Comparison of ENCODE assay signal across 10 cellular contexts in the genomic region with DNA sequence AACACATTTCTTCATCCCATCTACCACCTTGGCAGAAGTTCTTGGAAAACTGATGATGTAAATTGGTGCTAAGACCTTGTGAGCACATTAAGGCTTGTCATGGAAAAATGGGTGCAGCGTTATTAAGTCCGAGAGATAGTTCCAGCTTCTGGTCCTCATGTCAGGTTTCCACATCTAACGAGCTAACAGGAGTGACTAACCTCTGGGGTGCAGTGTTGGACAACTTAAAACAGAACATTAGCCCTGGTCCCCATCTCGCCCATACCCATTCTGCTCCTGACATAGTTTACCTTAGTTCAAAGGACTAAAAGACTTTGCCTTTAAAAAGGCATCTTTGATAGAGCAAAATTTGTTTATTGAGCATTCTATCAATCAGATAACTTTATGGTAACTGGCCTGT.
DNase-seq lines count a peak whose midpoint lies in the region; ATAC-seq, FAIRE-seq and TF ChIP-seq lines count a peak whose summit lies in the region.
"Had no signal": no experiment of that assay in that cellular context is flagged by ENCODE, and none has a peak within 500 bp of the region (broad histone marks: within the 10 kb centered on the region; RNA-seq: fewer than 3 reads in every experiment).

No MANE protein-coding gene starts in this region.

- ATAC-seq in A549 = peak; percentile 75 to 87; a peak in 5 of 6 replicates

- POLR2A ChIA-PET in A549 (lab: Yijun Ruan, JAX) = interaction anchor here (1.1 kb wide), 1 partner anchor 142 kb away, joined by 4 read pairs; a partner anchor contains a TSS
- POLR2A ChIA-PET in CD8-positive, alpha-beta memory T cell (lab: Charles Lee) = no interaction called here

- CTCF ChIA-PET in A549 (lab: Yijun Ruan, JAX) = interaction anchor here (0.6 to 2.9 kb wide), 10 partner anchors 9 to 1458 kb away, joined by 3 to 21 read pairs (median 4); no protein-coding TSS in a partner anchor
- CTCF ChIA-PET in CD8-positive, alpha-beta memory T cell (lab: Charles Lee) = interaction anchor here (1.0 to 1.5 kb wide), 3 partner anchors 10 to 141 kb away, joined by 4 read pairs; a partner anchor contains a TSS

- H3K36me3 ChIP-seq in GM06990 (ENCODE audit: control insufficient read depth, insufficient read depth, low read length) = no peaks in the 10 kb centered on the region
- H3K36me3 ChIP-seq in CD8-positive, alpha-beta memory T cell (ENCODE audit: insufficient read depth, low read length) = no peaks in the 10 kb centered on the region

- TF ChIP-seq RAD21 in A549 (conservative IDR thresholded peaks at IDR 0.05 in 1 of 2, IDR thresholded peaks at IDR 0.05 in 1 of 2) = peak; percentile 41 to 47; a peak in 4 of 5 replicates

- TF ChIP-seq POLR2A in A549 (IDR thresholded peaks at IDR 0.05; ENCODE audit: low read length) = no peak
- no peak for TF ChIP-seq POLR2A in lower leg skin (IDR thresholded peaks at IDR 0.05)

- no peaks in the 10 kb centered on the region for H3K9me3 ChIP-seq in A549
- no peaks in the 10 kb centered on the region for H3K9me3 ChIP-seq in CD8-positive, alpha-beta memory T cell (ENCODE audit: low read length)

- peaks cover 7 to 28% of the 10 kb centered on the region in 2 donors for H3K27me3 Mint-ChIP-seq in CD8-positive, alpha-beta memory T cell

- TF ChIP-seq CTCF in A549 (IDR thresholded peaks at IDR 0.05) (peak; percentile 40), GM06990 (IDR thresholded peaks at IDR 0.05; ENCODE audit: insufficient read depth, low read length, poor library complexity, severe bottlenecking) (peak; percentile 8), fibroblast of the aortic adventitia (IDR thresholded peaks at IDR 0.05; ENCODE audit: insufficient read depth, low read length) (peak; percentile 26), lower leg skin (IDR thresholded peaks at IDR 0.05) (no peak)

- intact Hi-C loops in lower leg skin (cut with DNase I; ENCODE audit: low total_unique reads) = loop anchor here (5.0 to 10.0 kb wide), 2 partner anchors 270 to 1792 kb away; no protein-coding TSS in a partner anchor

- DNase-seq in A549 (ENCODE audit: low read depth in 1 of 2, low spot score in 1 of 2) (peak in 1 of 2 experiments; percentile 52), GM06990 (ENCODE audit: extremely low read depth, insufficient read length) (no peak), OCI-M1 (lab: John Stamatoyannopoulos, UW) (peak; percentile 77), fibroblast of the aortic adventitia (ENCODE audit: low read depth) (peak; percentile 52), lower leg skin (ENCODE audit: low spot score in 2 of 2) (no peak), GOT3 (lab: John Stamatoyannopoulos, UW) (no peak)
- DNase-seq in activated CD4-positive, CD25-positive, alpha-beta regulatory T cell treated with anti-CD3 and anti-CD28 coated beads, Interleukin-2, amount 50 U/mL, for 72 hours = no peak
- DNase-seq in CD8-positive, alpha-beta memory T cell = no peak
- DNase-seq: activated CD4-positive, alpha-beta T cell treated with anti-CD3 and anti-CD28 coated beads, Interleukin-2, amount 10 ng/mL, durations not matched to agents 7 days and 5 days; stimulated activated CD4-positive, alpha-beta T cell treated with anti-CD3 and anti-CD28 coated beads, Interleukin-1b, Interleukin-23, amount 100 ng/mL, for 48 hours had no signal

- WGBS in A549 (ENCODE audit: missing lambda C conversion rate) = 11% methylated on average over 4 of the region's 4 CpGs
- WGBS in lower leg skin, 2 donors = 44 to 50% methylated on average over 4 of the region's 4 CpGs

- peaks cover 0 to 3% (median 0%) of the 10 kb centered on the region in 3 donors for H3K4me1 Mint-ChIP-seq in CD8-positive, alpha-beta memory T cell
- H3K4me1 Mint-ChIP-seq: activated CD4-positive, alpha-beta T cell treated with anti-CD3 and anti-CD28 coated beads, Interleukin-2, amount 10 ng/mL, durations not matched to agents 7 days and 5 days had no signal

- no peak for TF ChIP-seq EP300 in A549 (IDR thresholded peaks at IDR 0.05)

- no peak overlapping the region for H3K4me3 Mint-ChIP-seq in CD8-positive, alpha-beta memory T cell
- H3K4me3 Mint-ChIP-seq: activated CD4-positive, alpha-beta T cell treated with anti-CD3 and anti-CD28 coated beads, Interleukin-2, amount 10 ng/mL, durations not matched to agents 7 days and 5 days had no signal

- no peak overlapping the region for H3K27ac Mint-ChIP-seq in CD8-positive, alpha-beta memory T cell
- H3K27ac Mint-ChIP-seq: activated CD4-positive, alpha-beta T cell treated with anti-CD3 and anti-CD28 coated beads, Interleukin-2, amount 10 ng/mL, durations not matched to agents 7 days and 5 days had no signal

- no peaks in the 10 kb centered on the region for H3K36me3 Mint-ChIP-seq in CD8-positive, alpha-beta memory T cell

- no peak for FAIRE-seq in A549 (lab: Jason Lieb, UNC)

- H3K4me3 ChIP-seq in A549 (no peak overlapping the region), GM06990 (replicated peaks; ENCODE audit: low read depth, low read length) (no peak overlapping the region), fibroblast of the aortic adventitia (ENCODE audit: low read depth, low read length) (no peak overlapping the region), lower leg skin (ENCODE audit: low read depth, poor library complexity, severe bottlenecking) (no peak overlapping the region)
- no peak overlapping the region for H3K4me3 ChIP-seq in CD8-positive, alpha-beta memory T cell (ENCODE audit: low read length)

- H3K9me3 Mint-ChIP-seq in CD8-positive, alpha-beta memory T cell = no peaks in the 10 kb centered on the region
- H3K9me3 Mint-ChIP-seq: activated CD4-positive, alpha-beta T cell treated with anti-CD3 and anti-CD28 coated beads, Interleukin-2, amount 10 ng/mL, durations not matched to agents 7 days and 5 days had no signal

- H3K27ac ChIP-seq in A549 = no peak overlapping the region
- no peak overlapping the region for H3K27ac ChIP-seq in CD8-positive, alpha-beta memory T cell (ENCODE audit: low read depth, low read length)

- no peaks in the 10 kb centered on the region for H3K27me3 ChIP-seq in GM06990 (replicated peaks; ENCODE audit: control insufficient read depth, insufficient read depth, low read length)
- H3K27me3 ChIP-seq in CD8-positive, alpha-beta memory T cell (ENCODE audit: insufficient read depth, low read length, poor library complexity, severe bottlenecking) = no peaks in the 10 kb centered on the region

- H3K4me1 ChIP-seq in A549 = no peaks in the 10 kb centered on the region
- no peaks in the 10 kb centered on the region for H3K4me1 ChIP-seq in CD8-positive, alpha-beta memory T cell (ENCODE audit: insufficient read depth, low read length)

- no peak overlapping the region for H3K4me2 ChIP-seq in A549

TF ChIP-seq in A549, 52 proteins besides CTCF, POLR2A, EP300 and RAD21 (continues in another document):
- TF ChIP-seq HOXA7 (CRISPR knock-in tag; IDR thresholded peaks at IDR 0.05) = no peak
- TF ChIP-seq, protein P1, sequence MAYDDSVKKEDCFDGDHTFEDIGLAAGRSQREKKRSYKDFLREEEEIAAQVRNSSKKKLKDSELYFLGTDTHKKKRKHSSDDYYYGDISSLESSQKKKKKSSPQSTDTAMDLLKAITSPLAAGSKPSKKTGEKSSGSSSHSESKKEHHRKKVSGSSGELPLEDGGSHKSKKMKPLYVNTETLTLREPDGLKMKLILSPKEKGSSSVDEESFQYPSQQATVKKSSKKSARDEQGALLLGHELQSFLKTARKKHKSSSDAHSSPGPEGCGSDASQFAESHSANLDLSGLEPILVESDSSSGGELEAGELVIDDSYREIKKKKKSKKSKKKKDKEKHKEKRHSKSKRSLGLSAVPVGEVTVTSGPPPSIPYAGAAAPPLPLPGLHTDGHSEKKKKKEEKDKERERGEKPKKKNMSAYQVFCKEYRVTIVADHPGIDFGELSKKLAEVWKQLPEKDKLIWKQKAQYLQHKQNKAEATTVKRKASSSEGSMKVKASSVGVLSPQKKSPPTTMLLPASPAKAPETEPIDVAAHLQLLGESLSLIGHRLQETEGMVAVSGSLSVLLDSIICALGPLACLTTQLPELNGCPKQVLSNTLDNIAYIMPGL (CRISPR knock-in tag; IDR thresholded peaks at IDR 0.05; ENCODE audit: borderline replicate concordance) = no peak
- TF ChIP-seq JUN (IDR thresholded peaks at IDR 0.05) = no peak
- no peak for TF ChIP-seq PHF8 (IDR thresholded peaks at IDR 0.05; ENCODE audit: borderline replicate concordance, low read depth)
- no peak for TF ChIP-seq RARB (CRISPR knock-in tag; IDR thresholded peaks at IDR 0.05)
- no peak for TF ChIP-seq CBX8 (IDR thresholded peaks at IDR 0.05)
- TF ChIP-seq CHD4 (IDR thresholded peaks at IDR 0.05; ENCODE audit: borderline replicate concordance) = no peak
- TF ChIP-seq, protein P2, sequence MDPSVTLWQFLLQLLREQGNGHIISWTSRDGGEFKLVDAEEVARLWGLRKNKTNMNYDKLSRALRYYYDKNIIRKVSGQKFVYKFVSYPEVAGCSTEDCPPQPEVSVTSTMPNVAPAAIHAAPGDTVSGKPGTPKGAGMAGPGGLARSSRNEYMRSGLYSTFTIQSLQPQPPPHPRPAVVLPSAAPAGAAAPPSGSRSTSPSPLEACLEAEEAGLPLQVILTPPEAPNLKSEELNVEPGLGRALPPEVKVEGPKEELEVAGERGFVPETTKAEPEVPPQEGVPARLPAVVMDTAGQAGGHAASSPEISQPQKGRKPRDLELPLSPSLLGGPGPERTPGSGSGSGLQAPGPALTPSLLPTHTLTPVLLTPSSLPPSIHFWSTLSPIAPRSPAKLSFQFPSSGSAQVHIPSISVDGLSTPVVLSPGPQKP (IDR thresholded peaks at IDR 0.05; ENCODE audit: low read depth, low read length) = no peak
- TF ChIP-seq, protein P3, sequence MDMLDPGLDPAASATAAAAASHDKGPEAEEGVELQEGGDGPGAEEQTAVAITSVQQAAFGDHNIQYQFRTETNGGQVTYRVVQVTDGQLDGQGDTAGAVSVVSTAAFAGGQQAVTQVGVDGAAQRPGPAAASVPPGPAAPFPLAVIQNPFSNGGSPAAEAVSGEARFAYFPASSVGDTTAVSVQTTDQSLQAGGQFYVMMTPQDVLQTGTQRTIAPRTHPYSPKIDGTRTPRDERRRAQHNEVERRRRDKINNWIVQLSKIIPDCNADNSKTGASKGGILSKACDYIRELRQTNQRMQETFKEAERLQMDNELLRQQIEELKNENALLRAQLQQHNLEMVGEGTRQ (IDR thresholded peaks at IDR 0.05) = no peak
- TF ChIP-seq, protein P4, sequence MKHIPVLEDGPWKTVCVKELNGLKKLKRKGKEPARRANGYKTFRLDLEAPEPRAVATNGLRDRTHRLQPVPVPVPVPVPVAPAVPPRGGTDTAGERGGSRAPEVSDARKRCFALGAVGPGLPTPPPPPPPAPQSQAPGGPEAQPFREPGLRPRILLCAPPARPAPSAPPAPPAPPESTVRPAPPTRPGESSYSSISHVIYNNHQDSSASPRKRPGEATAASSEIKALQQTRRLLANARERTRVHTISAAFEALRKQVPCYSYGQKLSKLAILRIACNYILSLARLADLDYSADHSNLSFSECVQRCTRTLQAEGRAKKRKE (CRISPR knock-in tag; IDR thresholded peaks at IDR 0.05; ENCODE audit: low read depth) = no peak
- no peak for TF ChIP-seq CHD2 (IDR thresholded peaks at IDR 0.05; ENCODE audit: low read length, partially characterized antibody)
- TF ChIP-seq HDAC2 (IDR thresholded peaks at IDR 0.05) = no peak
- TF ChIP-seq GATA3 (IDR thresholded peaks at IDR 0.05; ENCODE audit: borderline replicate concordance) = no peak
- TF ChIP-seq EHF (CRISPR knock-in tag; IDR thresholded peaks at IDR 0.05) = no peak
- no peak for TF ChIP-seq SREBF2 (IDR thresholded peaks at IDR 0.05)

Comparison
In these comparisons a context has a peak if more than half of its experiments do, and no peak if none do; other contexts are left out.
1. DNase-seq: peak in OCI-M1 (single experiment) and fibroblast of the aortic adventitia (single experiment); none in GM06990 (single experiment), lower leg skin (0 of 2), GOT3 (single experiment), activated CD4-positive, CD25-positive, alpha-beta regulatory T cell treated with anti-CD3 and anti-CD28 coated beads, Interleukin-2, amount 50 U/mL, for 72 hours (single experiment) and CD8-positive, alpha-beta memory T cell (0 of 5).
2. CTCF ChIP-seq: peak in A549 (single experiment), GM06990 (single experiment) and fibroblast of the aortic adventitia (single experiment); none in lower leg skin (0 of 3).